ENCODE assay signal across 8 cellular contexts in the genomic region with DNA sequence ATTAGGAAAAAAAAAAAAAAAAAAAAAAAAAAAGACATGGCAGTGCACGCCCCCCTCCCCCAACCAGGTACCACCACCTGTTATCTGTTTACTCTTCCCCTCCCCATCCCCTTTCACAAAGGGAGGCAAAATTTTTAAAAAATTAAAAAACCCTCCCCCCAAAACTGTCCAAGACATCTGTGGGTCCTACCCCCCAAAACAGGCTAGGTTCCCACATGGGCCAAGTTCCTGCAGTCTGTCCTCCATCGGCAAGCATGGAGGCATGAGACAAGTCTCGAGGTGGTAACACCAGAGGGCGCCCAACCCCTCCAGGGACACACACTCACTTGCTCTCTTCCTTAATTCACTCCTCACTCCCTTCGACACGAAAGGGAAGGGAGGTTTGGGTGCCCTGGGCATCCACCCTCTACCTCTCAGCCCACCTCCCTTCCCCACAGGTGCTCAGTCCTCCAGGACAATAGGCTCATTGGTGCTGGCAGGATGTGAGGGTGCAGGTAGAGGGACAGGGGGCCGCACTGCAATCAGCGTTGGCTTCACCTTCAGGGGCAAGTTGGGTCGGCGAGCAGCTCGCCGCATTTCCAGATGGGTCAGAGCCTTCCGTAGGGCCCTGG. TPM values are rescaled to one million over a fixed set of nuclear protein-coding genes. Genes with fewer than 3 reads are reported as not detected.
A peak's percentile ranks its signal among the peaks of the same experiment; 100 is the strongest.
DNase-seq lines count a peak whose midpoint lies in the region; ATAC-seq and TF ChIP-seq lines count a peak whose summit lies in the region.

No MANE protein-coding gene starts in this region.

- H3K36me3 Mint-ChIP-seq in H9 (ENCODE audit: insufficient read depth in 1 of 3, low read depth in 3 of 3), result peaks cover 40 to 66% (median 65%) of the 10 kb centered on the region in 3 experiments

- H3K4me2 ChIP-seq in H9 (ENCODE audit: insufficient read depth, insufficient read length, low read length), result no peak overlapping the region
- no peak overlapping the region for H3K4me2 ChIP-seq in OCI-LY1 (ENCODE audit: low read length)
- H3K4me2 ChIP-seq in neural cell (ENCODE audit: low read length), result no peak overlapping the region

- H3K14ac ChIP-seq in H9 (ENCODE audit: insufficient read depth, low read length), result no peak overlapping the region

- no peak overlapping the region for H4K8ac ChIP-seq in H9 (replicated peaks; ENCODE audit: insufficient read length, low read depth, low read length)

- TF ChIP-seq EP300 in neural cell (conservative IDR thresholded peaks at IDR 0.05; ENCODE audit: poor library complexity, severe bottlenecking), result no peak

- no peaks in the 10 kb centered on the region for H4K20me1 ChIP-seq in H9 (ENCODE audit: control insufficient read depth, insufficient read depth, insufficient read length)
- H4K20me1 ChIP-seq in OCI-LY1 (ENCODE audit: insufficient read depth, low read length), result no peaks in the 10 kb centered on the region
- H4K20me1 ChIP-seq in neural cell (ENCODE audit: insufficient read depth), result no peaks in the 10 kb centered on the region

- no peak overlapping the region for H2BK12ac ChIP-seq in H9 (ENCODE audit: insufficient read length, low read depth, low read length)

- H3K18ac ChIP-seq in H9 (ENCODE audit: insufficient read length, low read depth, low read length), result no peak overlapping the region

- H2BK120ac ChIP-seq in H9 (ENCODE audit: low read depth, low read length, poor library complexity, severe bottlenecking), result no peak overlapping the region

- H3K56ac ChIP-seq in H9 (ENCODE audit: insufficient read length, low read depth, low read length), result no peak overlapping the region

- H3K27me3 Mint-ChIP-seq in H9 (ENCODE audit: low read depth), result no peaks in the 10 kb centered on the region

- ATAC-seq in HG02852 (IDR thresholded peaks at IDR 0.05; ENCODE audit: unreplicated experiment), result no peak

- H3K27me3 ChIP-seq in H9 (ENCODE audit: insufficient read depth, low read length), result no peaks in the 10 kb centered on the region
- no peaks in the 10 kb centered on the region for H3K27me3 ChIP-seq in OCI-LY1 (ENCODE audit: insufficient read depth, low read length)
- no peaks in the 10 kb centered on the region for H3K27me3 ChIP-seq in esophagus squamous epithelium
- H3K27me3 ChIP-seq in neural cell (ENCODE audit: insufficient read depth, low read depth, low read length), result no peaks in the 10 kb centered on the region

- H3K9ac ChIP-seq in H9 (ENCODE audit: extremely low read depth, insufficient read length, low read length) (no peak overlapping the region), OCI-LY1 (ENCODE audit: low read length) (no peak overlapping the region), neural cell (ENCODE audit: low read length) (no peak overlapping the region)

- TF ChIP-seq RAD21 in neural cell (conservative IDR thresholded peaks at IDR 0.05), result peak; percentile 22

- WGBS in H9 (ENCODE audit: extremely low coverage, insufficient read length, low lambda C conversion rate), result no CpG with 5 or more reads among the region's 13 CpGs
- 19 to 51% methylated on average over 6 to 8 of the region's 13 CpGs for WGBS in esophagus squamous epithelium, 2 donors

- H3K36me3 ChIP-seq in OCI-LY1 (ENCODE audit: insufficient read depth, low read length) (peaks cover 69% of the 10 kb centered on the region), esophagus squamous epithelium (peaks cover 36 to 66% (median 44%) of the 10 kb centered on the region in 3 donors), neural cell (ENCODE audit: insufficient read depth, low read length) (peaks cover 7% of the 10 kb centered on the region)

- H3K4me1 ChIP-seq in H9 (ENCODE audit: insufficient read depth, low read length) (no peaks in the 10 kb centered on the region; the same call in 1 of the 2 replicates), OCI-LY1 (ENCODE audit: insufficient read depth, low read length, severe bottlenecking) (peaks cover 36% of the 10 kb centered on the region), esophagus squamous epithelium (peaks cover 18 to 64% (median 29%) of the 10 kb centered on the region in 3 donors)

- H3K9me3 ChIP-seq in H9 (ENCODE audit: control insufficient read depth, low read depth, low read length) (no peaks in the 10 kb centered on the region), OCI-LY1 (ENCODE audit: low read length) (no peaks in the 10 kb centered on the region), esophagus squamous epithelium (no peaks in the 10 kb centered on the region), neural cell (ENCODE audit: low read length) (no peaks in the 10 kb centered on the region)

- H3K4me3 ChIP-seq in OCI-LY1 (ENCODE audit: low read depth, low read length, poor library complexity, severe bottlenecking) (no peak overlapping the region), esophagus squamous epithelium (no peak overlapping the region), neural cell (ENCODE audit: low read length) (no peak overlapping the region)

- no peak for TF ChIP-seq POLR2A in esophagus squamous epithelium (IDR thresholded peaks at IDR 0.05)

- H3K27ac Mint-ChIP-seq in H9, result peak overlapping the region; percentile 72 to 92 (median 83); a peak in 6 of 7 replicates

- H2AFZ ChIP-seq in H9 (ENCODE audit: low read length), result no peak overlapping the region
- no peak overlapping the region for H2AFZ ChIP-seq in OCI-LY1 (ENCODE audit: low read length)
- no peak overlapping the region for H2AFZ ChIP-seq in neural cell (ENCODE audit: low read depth, low read length)

- H3T11ph ChIP-seq in H9 (ENCODE audit: low read length), result no peak overlapping the region

- no peaks in the 10 kb centered on the region for H3K79me2 ChIP-seq in H9 (ENCODE audit: insufficient read depth, low read length)
- H3K79me2 ChIP-seq in OCI-LY1 (ENCODE audit: insufficient read depth, low read length), result peaks cover 18% of the 10 kb centered on the region
- H3K79me2 ChIP-seq in neural cell (replicated peaks; ENCODE audit: insufficient read depth, low read length), result peaks cover 16% of the 10 kb centered on the region

- H3K9me2 ChIP-seq in OCI-LY1 (ENCODE audit: low read depth, low read length) (no peaks in the 10 kb centered on the region), neural cell (ENCODE audit: insufficient read depth, low read length) (no peaks in the 10 kb centered on the region)

- no peak overlapping the region for H4K5ac ChIP-seq in H9 (ENCODE audit: insufficient read length, low read depth, low read length)

- H3K23me2 ChIP-seq in H9 (ENCODE audit: insufficient read length, low read depth, low read length, poor library complexity, severe bottlenecking), result peaks cover 5% of the 10 kb centered on the region

- H2AK5ac ChIP-seq in H9 (ENCODE audit: insufficient read length, low read length), result no peak overlapping the region

- intact Hi-C loops in esophagus squamous epithelium (cut with DNase I), result no loop called here

- no peak overlapping the region for H2BK5ac ChIP-seq in H9 (ENCODE audit: insufficient read length, low read length)

- no peak overlapping the region for H2BK20ac ChIP-seq in H9 (ENCODE audit: low read depth, low read length, poor library complexity, severe bottlenecking)

- peaks cover 21 to 26% of the 10 kb centered on the region in 2 experiments for H3K4me1 Mint-ChIP-seq in H9

- H3K27ac ChIP-seq in H9 (ENCODE audit: insufficient read length, low read depth, low read length) (no peak overlapping the region), OCI-LY1 (ENCODE audit: low read depth, low read length, poor library complexity, severe bottlenecking) (no peak overlapping the region), esophagus squamous epithelium (peak overlapping the region in 3 of 4 donors; percentile 59 to 97 (median 94)), neural cell (ENCODE audit: low read length) (no peak overlapping the region)

- H3K79me1 ChIP-seq in H9 (ENCODE audit: insufficient read depth, low read depth, low read length, poor library complexity, severe bottlenecking), result no peaks in the 10 kb centered on the region

- no peak overlapping the region for H3K4ac ChIP-seq in H9 (ENCODE audit: low read depth, low read length)

- H3K23ac ChIP-seq in H9 (ENCODE audit: insufficient read length, low read depth, low read length), result no peak overlapping the region

- H4K91ac ChIP-seq in H9 (ENCODE audit: insufficient read length, low read depth, low read length), result no peak overlapping the region

- DNase-seq in Ammon's horn (ENCODE audit: low spot score) (peak; percentile 87), H9 (peak; percentile 85), activated T-cell treated with anti-CD3 and anti-CD28 coated beads for 4 hours (peak; percentile 74), esophagus squamous epithelium (lab: John Stamatoyannopoulos, UW) (no peak), superior temporal gyrus (ENCODE audit: extremely low spot score) (peak; percentile 76)

- peak; percentile 83 for TF ChIP-seq CTCF in H9 (conservative IDR thresholded peaks at IDR 0.05)
- peak; percentile 83 for TF ChIP-seq CTCF in OCI-LY1 (IDR thresholded peaks at IDR 0.05; ENCODE audit: low read length)
- peak in 5 of 6 experiments; percentile 48 to 69 (median 62) for TF ChIP-seq CTCF in esophagus squamous epithelium (IDR thresholded peaks at IDR 0.05)
- peak; percentile 47 for TF ChIP-seq CTCF in neural cell (IDR thresholded peaks at IDR 0.05; ENCODE audit: poor library complexity, severe bottlenecking)

- H3F3A ChIP-seq in OCI-LY1 (ENCODE audit: insufficient read depth, low read length), result no peaks in the 10 kb centered on the region
- peaks cover 7% of the 10 kb centered on the region for H3F3A ChIP-seq in neural cell (ENCODE audit: insufficient read depth, low read length, poor library complexity, severe bottlenecking)

- peak overlapping the region; percentile 35 to 66 for H3K4me3 Mint-ChIP-seq in H9

- H2BK15ac ChIP-seq in H9 (ENCODE audit: low read depth, low read length), result no peak overlapping the region

- H3K9me3 Mint-ChIP-seq in H9, result no peaks in the 10 kb centered on the region

TF ChIP-seq in neural cell, 6 proteins besides CTCF, POLR2A, EP300 and RAD21 (continues in another document):
- TF ChIP-seq EZH2 (IDR thresholded peaks at IDR 0.05; ENCODE audit: borderline replicate concordance, insufficient read depth, low read length, poor library complexity, severe bottlenecking) (no peak), POLR2AphosphoS5 (IDR thresholded peaks at IDR 0.05) (no peak)

RNA-seq across cellular contexts. Expression of a gene that starts 2.2 kb away (rescaled TPM):
- 20.7 and 24.9 TPM in 2 replicates for total RNA-seq in H9 (2021)
- 10 to 100 TPM in 1 of 4 donors, 1 to 10 TPM in 3; 5.0 to 12.7 (median 8.0) TPM for total RNA-seq in esophagus squamous epithelium
- 12.0 and 17.8 TPM in 2 replicates for polyA plus RNA-seq in neural cell
- polyA minus RNA-seq in neural cell, result 8.5 and 12.2 TPM in 2 replicates

RNA-seq across cellular contexts. Expression of a gene that starts 8.1 kb away (rescaled TPM):
- total RNA-seq in H9 (2021) (143 and 149 TPM in 2 replicates), esophagus squamous epithelium (100 to 1,000 TPM; 103 to 132 (median 111) TPM)
- polyA plus RNA-seq in neural cell, result 130 and 140 TPM in 2 replicates
- 151 and 174 TPM in 2 replicates for polyA minus RNA-seq in neural cell

RNA-seq across cellular contexts. Expression of a gene that starts 19.0 kb away (rescaled TPM):
- total RNA-seq in H9 (2021) (35.3 and 40.6 TPM in 2 replicates), esophagus squamous epithelium (10 to 100 TPM; 34.7 to 58.6 (median 53.6) TPM)
- 0.38 and 2.5 TPM in 2 replicates for polyA plus RNA-seq in neural cell
- polyA minus RNA-seq in neural cell, result 1.4 and 1.7 TPM in 2 replicates

RNA-seq across cellular contexts. Expression of a gene that starts 19.5 kb away (rescaled TPM):
- total RNA-seq in H9 (2021) (0.79 and 1.0 TPM in 2 replicates), esophagus squamous epithelium (10 to 100 TPM in 1 of 4 donors, 1 to 10 TPM in 3; 5.5 to 10.8 (median 7.2) TPM)
- polyA plus RNA-seq in neural cell, result 0.31 TPM in 1 of 2 replicates, not detected in the other
- polyA minus RNA-seq in neural cell, result 0.35 TPM in 1 of 2 replicates, not detected in the other

RNA-seq across cellular contexts. Expression of a gene that starts 19.8 kb away (rescaled TPM):
- 1,790 and 1,800 TPM in 2 replicates for total RNA-seq in H9 (2021)
- 1,000 to 10,000 TPM; 1,144 to 2,095 (median 1,685) TPM for total RNA-seq in esophagus squamous epithelium
- polyA plus RNA-seq in neural cell, result 1,473 and 1,555 TPM in 2 replicates
- 976 and 1,099 TPM in 2 replicates for polyA minus RNA-seq in neural cell

Comparison
In these comparisons a context has a peak if more than half of its experiments do, and no peak if none do; other contexts are left out.
1. H3K27ac ChIP-seq: peak in esophagus squamous epithelium (3 of 4); none in H9 (single experiment), OCI-LY1 (single experiment) and neural cell (single experiment).
2. Peak in every context shown above with its lines, with median percentiles within 50 percentile points of each other: CTCF ChIP-seq.